8 cellular contexts compared by ENCODE assay signal in the genomic region with DNA sequence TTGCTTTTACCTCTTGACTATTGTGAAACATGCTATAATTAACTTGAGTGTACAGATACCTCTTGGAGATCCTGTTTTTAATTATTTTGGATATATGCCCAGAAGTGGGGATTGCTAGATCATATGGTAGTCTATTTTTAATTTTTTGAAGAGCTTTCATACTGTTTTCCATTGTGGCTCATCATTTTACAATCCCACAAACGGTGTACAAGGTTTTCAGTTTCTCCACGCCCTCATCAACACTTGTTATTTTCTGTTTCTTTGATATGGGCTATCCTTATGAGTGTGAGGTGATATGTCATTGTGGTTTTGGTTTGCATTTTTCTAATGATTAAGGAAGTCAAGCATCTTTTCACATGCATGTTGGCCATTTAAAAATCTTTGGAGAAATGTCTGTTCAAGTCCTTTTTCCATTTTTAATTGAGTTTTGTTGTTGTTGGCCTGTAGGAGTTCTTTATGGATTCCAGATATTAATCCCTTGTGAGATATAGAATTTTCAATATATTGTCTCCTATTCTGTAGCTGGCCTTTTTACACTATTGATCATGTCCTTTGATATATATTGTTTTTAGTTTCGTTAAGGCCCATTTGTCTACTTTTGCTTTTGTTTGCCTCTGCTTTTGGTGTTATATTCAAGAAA. TPM values are rescaled to one million over a fixed set of nuclear protein-coding genes. Genes with fewer than 3 reads are reported as not detected.
DNase-seq lines count a peak whose midpoint lies in the region; ATAC-seq, FAIRE-seq and TF ChIP-seq lines count a peak whose summit lies in the region.

No MANE protein-coding gene starts in this region.

- H3K4me3 ChIP-seq in brain microvascular endothelial cell (ENCODE audit: low read depth, low read length) (no peak overlapping the region), upper lobe of right lung (no peak overlapping the region), kidney (ENCODE audit: low read length in 2 of 2) (no peak overlapping the region)

- intact Hi-C loops in upper lobe of right lung (cut with DNase I) = no loop called here
- intact Hi-C loops in kidney (cut with DNase I) = no loop called here

- TF ChIP-seq CTCF in GM13977 (IDR thresholded peaks at IDR 0.05; ENCODE audit: extremely low read depth, insufficient read depth, missing control alignments) (no peak), brain microvascular endothelial cell (IDR thresholded peaks at IDR 0.05; ENCODE audit: low read depth, low read length, missing control alignments) (no peak), upper lobe of right lung (IDR thresholded peaks at IDR 0.05) (no peak), kidney (IDR thresholded peaks at IDR 0.05; ENCODE audit: borderline replicate concordance, extremely low read depth, insufficient read depth) (no peak)

- H3K27ac ChIP-seq in brain microvascular endothelial cell (peak overlapping the region; percentile 31), upper lobe of right lung (no peak overlapping the region), kidney (ENCODE audit: low read depth in 2 of 2, low read length in 2 of 2) (no peak overlapping the region)

- ATAC-seq in GM21619 (IDR thresholded peaks at IDR 0.05; ENCODE audit: unreplicated experiment) = peak; percentile 82
- ATAC-seq in upper lobe of right lung = no peak

- in situ Hi-C loops in GM13977 (cut with MboI; ENCODE audit: low pct_unique_long_range_greater_than_20kb, low sequenced_read_pairs, unreplicated experiment) = no loop called here
- in situ Hi-C loops in brain microvascular endothelial cell (cut with HindIII; ENCODE audit: low pct_ligation_motif_present, low sequenced_read_pairs) = no loop called here

- H3K4me1 ChIP-seq in upper lobe of right lung (no peaks in the 10 kb centered on the region), kidney (ENCODE audit: control insufficient read depth in 1 of 2, insufficient read depth in 1 of 2, low read depth in 1 of 2, low read length in 2 of 2) (no peaks in the 10 kb centered on the region)

- no peak for FAIRE-seq in kidney (lab: Jason Lieb, UNC)

- H3K36me3 ChIP-seq in brain microvascular endothelial cell (replicated peaks) = no peaks in the 10 kb centered on the region
- peaks cover 27% of the 10 kb centered on the region for H3K36me3 ChIP-seq in upper lobe of right lung
- H3K36me3 ChIP-seq in kidney (ENCODE audit: control insufficient read depth in 1 of 2, insufficient read depth in 2 of 2, low read length in 2 of 2) = peaks cover 0 to 4% of the 10 kb centered on the region in 2 donors

- DNase-seq in GM13977 (ENCODE audit: low spot score) = peak; percentile 36
- peak; percentile 94 for DNase-seq in NCI-H1105 (lab: John Stamatoyannopoulos, UW)
- peak; percentile 12 for DNase-seq in brain microvascular endothelial cell
- DNase-seq in upper lobe of right lung = no peak
- no peak for DNase-seq in kidney
- DNase-seq in midbrain (lab: John Stamatoyannopoulos, UW) = no peak
- DNase-seq in NCI-H526 treated with DMSO at 0.1 percent for 48 hours (lab: John Stamatoyannopoulos, UW) = no peak

- H3K9me3 ChIP-seq in upper lobe of right lung = no peaks in the 10 kb centered on the region
- H3K9me3 ChIP-seq in kidney (ENCODE audit: control insufficient read depth in 1 of 2, low read length in 2 of 2) = no peaks in the 10 kb centered on the region

- H3K27me3 ChIP-seq in brain microvascular endothelial cell (replicated peaks) (no peaks in the 10 kb centered on the region), upper lobe of right lung (no peaks in the 10 kb centered on the region)

- H3K9ac ChIP-seq in kidney (ENCODE audit: low read length in 2 of 2) = no peak overlapping the region

RNA-seq across cellular contexts. Expression of a gene that starts 7.5 kb away (rescaled TPM):
- total RNA-seq in upper lobe of right lung (17.5 TPM), kidney (30.7 TPM)
- 17.7 TPM for polyA plus RNA-seq in kidney (ENCODE audit: insufficient read depth, low read depth, low replicate concordance)

Comparison
In these comparisons a context has a peak if more than half of its experiments do, and no peak if none do; other contexts are left out.
1. DNase-seq: peak in GM13977 (single experiment), NCI-H1105 (single experiment) and brain microvascular endothelial cell (single experiment); none in upper lobe of right lung (single experiment), kidney (single experiment), midbrain (single experiment) and NCI-H526 treated with DMSO at 0.1 percent for 48 hours (single experiment).